ENCODE assay signal across 8 cellular contexts in genomic region chr9:14312721-14313377, GRCh38. TPM values are rescaled to one million over a fixed set of nuclear protein-coding genes. Genes with fewer than 3 reads are reported as not detected.
DNase-seq lines count a peak whose midpoint lies in the region; ATAC-seq, FAIRE-seq and TF ChIP-seq lines count a peak whose summit lies in the region.

No MANE protein-coding gene starts in this region.

- DNase-seq in 8988T, result peak; percentile 17
- no peak for DNase-seq in HCT116 (ENCODE audit: low read depth, low spot score)
- peak; percentile 48 for DNase-seq in astrocyte of the spinal cord (ENCODE audit: low read depth, low spot score)
- peak; percentile 22 for DNase-seq in iPS-NIHi7 (ENCODE audit: extremely low spot score)
- DNase-seq in NCI-H524 treated with DMSO at 0.1 percent for 48 hours (lab: John Stamatoyannopoulos, UW), result no peak
- DNase-seq in RCC 7860 (ENCODE audit: low spot score), result no peak
- DNase-seq in activated CD4-positive, alpha-beta T cell treated with anti-CD3 and anti-CD28 coated beads for 48 hours, result no peak

- TF ChIP-seq POLR2A in HCT116 (IDR thresholded peaks at IDR 0.05; ENCODE audit: borderline replicate concordance, extremely low read depth, insufficient read depth, insufficient read length), result no peak

- peaks cover 7 to 21% of the 10 kb centered on the region in 2 experiments for H3K4me1 ChIP-seq in HCT116 (ENCODE audit: control insufficient read depth in 1 of 2, insufficient read depth in 2 of 2, low read length in 2 of 2)

- H3K9me2 ChIP-seq in HCT116 (ENCODE audit: insufficient read depth), result no peaks in the 10 kb centered on the region

- peaks cover 20% of the 10 kb centered on the region for H3K4me1 Mint-ChIP-seq in stimulated activated memory B cell treated with anti-CD40 and anti-IgM and Interleukin-4, amounts not matched to agents 10 μg/mL and 1 μg/mL and 100 μg/mL, for 72 hours

- H3K9me3 ChIP-seq in HCT116 (ENCODE audit: control insufficient read depth in 1 of 2, insufficient read depth in 1 of 2, low read depth in 1 of 2, low read length in 2 of 2), result no peaks in the 10 kb centered on the region

- intact Hi-C loops in HCT116 (cut with micrococcal nuclease), result no loop called here

- no peak overlapping the region; the same call in 1 of the 2 replicates for H3K27ac ChIP-seq in HCT116 (ENCODE audit: low read depth, low read length)

- no peaks in the 10 kb centered on the region for H3K79me2 ChIP-seq in HCT116 (ENCODE audit: insufficient read depth, low read length)

- no peaks in the 10 kb centered on the region for H3K9me3 Mint-ChIP-seq in stimulated activated memory B cell treated with anti-CD40 and anti-IgM and Interleukin-4, amounts not matched to agents 10 μg/mL and 1 μg/mL and 100 μg/mL, for 72 hours

- POLR2A ChIA-PET in HCT116 (lab: Charles Lee), result no interaction called here

- no peak overlapping the region for H3K27ac Mint-ChIP-seq in stimulated activated memory B cell treated with anti-CD40 and anti-IgM and Interleukin-4, amounts not matched to agents 10 μg/mL and 1 μg/mL and 100 μg/mL, for 72 hours

- FAIRE-seq in RCC 7860 (lab: Jason Lieb, UNC), result no peak

- TF ChIP-seq CTCF in HCT116 (IDR thresholded peaks at IDR 0.05 in 2 of 3, conservative IDR thresholded peaks at IDR 0.05 in 1 of 3; ENCODE audit: borderline replicate concordance in 1 of 3, insufficient read depth in 1 of 3, low read depth in 2 of 3, low read length in 2 of 3) (no peak), astrocyte of the spinal cord (IDR thresholded peaks at IDR 0.05; ENCODE audit: low read depth, low read length) (no peak)

- peaks cover 22% of the 10 kb centered on the region; the same call in 1 of the 2 replicates for H3K27me3 ChIP-seq in HCT116 (ENCODE audit: insufficient read depth, low read length)

- no peak for ATAC-seq in HCT116
- ATAC-seq in stimulated activated memory B cell treated with anti-CD40 and anti-IgM and Interleukin-4, amounts not matched to agents 10 μg/mL and 1 μg/mL and 100 μg/mL, for 72 hours, result no peak

- no peaks in the 10 kb centered on the region for H3K36me3 ChIP-seq in HCT116 (ENCODE audit: control insufficient read depth in 1 of 2, insufficient read depth in 2 of 2, low read length in 2 of 2)

- peak overlapping the region; percentile 75; the same call in 1 of the 2 replicates for H3K4me2 ChIP-seq in HCT116 (ENCODE audit: low read length)

- H3K4me3 Mint-ChIP-seq in stimulated activated memory B cell treated with anti-CD40 and anti-IgM and Interleukin-4, amounts not matched to agents 10 μg/mL and 1 μg/mL and 100 μg/mL, for 72 hours, result peak overlapping the region; percentile 77

- H3K4me3 ChIP-seq in HCT116 (replicated peaks in 1 of 2; ENCODE audit: low read depth in 1 of 2, low read length in 2 of 2), result peak overlapping the region in 1 of 2 experiments; percentile 32; a peak in 2 of 4 replicates
- H3K4me3 ChIP-seq in astrocyte of the spinal cord (ENCODE audit: low read depth, low read length), result peak overlapping the region; percentile 88

- RAD21 ChIA-PET in HCT116 (lab: Charles Lee; ENCODE audit: low non-redundant PET in 1 of 2, low total read pairs in 2 of 2, uncharacterized antibody in 2 of 2, unreplicated experiment in 2 of 2), result no interaction called here

- no peak overlapping the region for H3K9ac ChIP-seq in HCT116 (ENCODE audit: low read length)

- BruUV-seq in HCT116 (replicated peaks; lab: Mats Ljungman, UMichigan), result no TSS peak

- in situ Hi-C loops in astrocyte of the spinal cord (cut with HindIII; ENCODE audit: low sequenced_read_pairs), result loop anchor here (25.0 kb wide), 1 partner anchor 201 kb away; no protein-coding TSS in a partner anchor

- CTCF ChIA-PET in HCT116 (lab: Charles Lee), result no interaction called here

- no peak for TF ChIP-seq RAD21 in HCT116 (IDR thresholded peaks at IDR 0.05; ENCODE audit: low read depth)

- H4K20me1 ChIP-seq in HCT116 (ENCODE audit: insufficient read depth), result no peaks in the 10 kb centered on the region

- no peaks in the 10 kb centered on the region for H3K36me3 Mint-ChIP-seq in stimulated activated memory B cell treated with anti-CD40 and anti-IgM and Interleukin-4, amounts not matched to agents 10 μg/mL and 1 μg/mL and 100 μg/mL, for 72 hours

- peaks cover 65% of the 10 kb centered on the region for H3K27me3 Mint-ChIP-seq in stimulated activated memory B cell treated with anti-CD40 and anti-IgM and Interleukin-4, amounts not matched to agents 10 μg/mL and 1 μg/mL and 100 μg/mL, for 72 hours

- no peak overlapping the region for H2AFZ ChIP-seq in HCT116 (ENCODE audit: low read depth, low read length, poor library complexity, severe bottlenecking)

TF ChIP-seq in HCT116, 20 proteins besides CTCF, POLR2A, EP300 and RAD21:
- TF ChIP-seq EZH2 (IDR thresholded peaks at IDR 0.05), result no peak
- TF ChIP-seq ELF1 (IDR thresholded peaks at IDR 0.05; ENCODE audit: borderline replicate concordance, low read depth), result no peak
- no peak for TF ChIP-seq POLR2AphosphoS5 (IDR thresholded peaks at IDR 0.05; ENCODE audit: low read depth, low read length)
- no peak for TF ChIP-seq CEBPB (IDR thresholded peaks at IDR 0.05; ENCODE audit: low read depth)
TF ChIP-seq in HCT116: peak in this region for 0.

RNA-seq across cellular contexts. Expression of gene NFIB, which starts 1.1 kb away (rescaled TPM):
- total RNA-seq in HCT116 (2021; ENCODE audit: unreplicated experiment), result 6.6 TPM
- 2.2 and 3.4 TPM in 2 replicates for polyA plus RNA-seq in HCT116 (2012)

Comparison
In these comparisons a context has a peak if more than half of its experiments do, and no peak if none do; other contexts are left out.
1. DNase-seq: peak in 8988T (single experiment), astrocyte of the spinal cord (single experiment) and iPS-NIHi7 (single experiment); none in HCT116 (single experiment), NCI-H524 treated with DMSO at 0.1 percent for 48 hours (single experiment), RCC 7860 (single experiment) and activated CD4-positive, alpha-beta T cell treated with anti-CD3 and anti-CD28 coated beads for 48 hours (single experiment).